ENCODE assay signal across 8 cellular contexts in the genomic region with DNA sequence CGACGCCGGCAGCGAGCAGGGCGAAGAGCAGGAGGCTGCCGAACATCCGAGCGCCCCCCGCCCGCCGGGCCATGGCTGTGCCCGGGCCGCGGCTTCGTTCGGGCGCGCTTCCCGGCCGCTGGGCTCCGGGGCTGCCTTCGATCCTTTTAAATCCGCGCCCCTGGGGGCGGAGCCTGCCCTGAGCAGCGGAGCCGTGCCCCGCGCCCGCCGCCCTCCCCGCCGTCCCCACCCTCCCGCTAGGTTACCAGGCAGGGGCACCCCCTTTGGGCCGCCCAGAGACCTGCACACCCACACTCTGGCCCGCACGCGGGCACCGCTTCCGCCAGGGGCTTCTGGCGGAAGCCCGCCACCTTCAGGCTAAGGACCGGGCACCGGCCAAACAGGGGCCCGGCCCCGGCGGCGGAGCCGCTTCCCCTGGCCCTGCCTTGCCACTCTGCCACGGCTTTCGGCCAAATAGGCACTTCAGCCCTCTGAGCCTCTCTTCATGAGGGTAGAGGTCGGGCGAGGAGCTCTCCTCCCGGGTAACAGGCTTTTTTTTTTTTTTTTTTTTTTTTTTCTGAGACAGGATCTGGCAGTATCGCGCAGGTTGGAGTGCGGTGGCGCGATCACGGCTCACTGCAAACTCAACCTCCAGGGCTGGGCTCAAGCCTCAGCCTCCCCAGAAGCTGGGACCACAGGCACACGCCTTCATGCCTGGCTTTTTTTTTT. TPM values are rescaled to one million over a fixed set of nuclear protein-coding genes. Genes with fewer than 3 reads are reported as not detected.
DNase-seq lines count a peak whose midpoint lies in the region; ATAC-seq and TF ChIP-seq lines count a peak whose summit lies in the region.

A gene with protein sequence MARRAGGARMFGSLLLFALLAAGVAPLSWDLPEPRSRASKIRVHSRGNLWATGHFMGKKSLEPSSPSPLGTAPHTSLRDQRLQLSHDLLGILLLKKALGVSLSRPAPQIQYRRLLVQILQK (minus strand): TSS at position 120 of the 708 bp plus-strand sequence. CDS start 47 bp downstream, at position 73.

- peak within 1 kb of the TSS; percentile 52 for H3K4me3 ChIP-seq in fibroblast of pulmonary artery (replicated peaks; ENCODE audit: low read depth, low read length)

- peaks cover 7% of the 10 kb centered on the region for H3K36me3 Mint-ChIP-seq in activated T-helper 2 cell treated with anti-CD3 and anti-CD28 coated beads, Interferon-gamma antibody, Interleukin-2, Interleukin-4, amounts not matched to agents 10 μg/mL and 5 μg/mL and 100 μg/mL, durations not matched to agents 14 hours and 24 hours and 36 hours (ENCODE audit: low read depth)
- no peaks in the 10 kb centered on the region for H3K36me3 Mint-ChIP-seq in natural killer cell treated with Interleukin-12 subunit alpha and Interleukin-12 subunit beta and Interleukin-15 and Interleukin-18, amount 100 ng/mL, for 72 hours

- ATAC-seq in GM21576 (IDR thresholded peaks at IDR 0.05; ENCODE audit: unreplicated experiment) = peak; percentile 52
- ATAC-seq in natural killer cell treated with Interleukin-12 subunit alpha and Interleukin-12 subunit beta and Interleukin-15 and Interleukin-18, amount 100 ng/mL, for 72 hours = peak; percentile 86 to 88
- peak; percentile 76 for ATAC-seq in stimulated activated naive CD8-positive, alpha-beta T cell treated with anti-CD3 and anti-CD28 coated beads, Interleukin-15, Interleukin-2, amounts not matched to agents 100 U/mL and 50 U/mL, for 24 hours

- DNase-seq in DMS53 treated with DMSO at 0.1 percent for 48 hours (lab: John Stamatoyannopoulos, UW; ENCODE audit: unreplicated experiment) = peak; percentile 40
- peak; percentile 75 for DNase-seq in KG1 (lab: John Stamatoyannopoulos, UW)
- peak; percentile 91 for DNase-seq in RKO (ENCODE audit: low spot score)
- peak; percentile 75 for DNase-seq in activated T-helper 2 cell treated with anti-CD3 and anti-CD28 coated beads, Interferon-gamma antibody, Interleukin-2, Interleukin-4, amounts not matched to agents 10 μg/mL and 5 μg/mL and 100 μg/mL, durations not matched to agents 14 hours and 24 hours and 36 hours (ENCODE audit: low spot score)
- DNase-seq in fibroblast of pulmonary artery (ENCODE audit: low read depth) = peak; percentile 54
- DNase-seq in natural killer cell treated with Interleukin-12 subunit alpha and Interleukin-12 subunit beta and Interleukin-15 and Interleukin-18, amount 100 ng/mL, for 72 hours (ENCODE audit: low spot score) = peak; percentile 92
- DNase-seq in stimulated activated naive CD8-positive, alpha-beta T cell treated with anti-CD3 and anti-CD28 coated beads, Interleukin-15, Interleukin-2, amounts not matched to agents 100 U/mL and 50 U/mL, for 24 hours = peak; percentile 85

- intact Hi-C loops in activated T-helper 2 cell treated with anti-CD3 and anti-CD28 coated beads, Interferon-gamma antibody, Interleukin-2, Interleukin-4, amounts not matched to agents 10 μg/mL and 5 μg/mL and 100 μg/mL, durations not matched to agents 14 hours and 24 hours and 36 hours (cut with micrococcal nuclease) = loop anchor here (1.0 to 5.0 kb wide), 2 partner anchors 78 to 219 kb away; no protein-coding TSS in a partner anchor

- peak; percentile 8 for TF ChIP-seq CTCF in fibroblast of pulmonary artery (IDR thresholded peaks at IDR 0.05; ENCODE audit: low read length, missing control alignments)

- peak within 1 kb of the TSS; percentile 75 for H3K4me3 Mint-ChIP-seq in activated T-helper 2 cell treated with anti-CD3 and anti-CD28 coated beads, Interferon-gamma antibody, Interleukin-2, Interleukin-4, amounts not matched to agents 10 μg/mL and 5 μg/mL and 100 μg/mL, durations not matched to agents 14 hours and 24 hours and 36 hours (ENCODE audit: low read depth)
- peak within 1 kb of the TSS; percentile 77 for H3K4me3 Mint-ChIP-seq in natural killer cell treated with Interleukin-12 subunit alpha and Interleukin-12 subunit beta and Interleukin-15 and Interleukin-18, amount 100 ng/mL, for 72 hours

- peaks cover 25% of the 10 kb centered on the region for H3K4me1 Mint-ChIP-seq in activated T-helper 2 cell treated with anti-CD3 and anti-CD28 coated beads, Interferon-gamma antibody, Interleukin-2, Interleukin-4, amounts not matched to agents 10 μg/mL and 5 μg/mL and 100 μg/mL, durations not matched to agents 14 hours and 24 hours and 36 hours (ENCODE audit: low read depth)
- peaks cover 37 to 41% of the 10 kb centered on the region in 2 donors for H3K4me1 Mint-ChIP-seq in natural killer cell treated with Interleukin-12 subunit alpha and Interleukin-12 subunit beta and Interleukin-15 and Interleukin-18, amount 100 ng/mL, for 72 hours (ENCODE audit: low read depth in 2 of 2)

- no peaks in the 10 kb centered on the region for H3K9me3 Mint-ChIP-seq in activated T-helper 2 cell treated with anti-CD3 and anti-CD28 coated beads, Interferon-gamma antibody, Interleukin-2, Interleukin-4, amounts not matched to agents 10 μg/mL and 5 μg/mL and 100 μg/mL, durations not matched to agents 14 hours and 24 hours and 36 hours
- no peaks in the 10 kb centered on the region for H3K9me3 Mint-ChIP-seq in natural killer cell treated with Interleukin-12 subunit alpha and Interleukin-12 subunit beta and Interleukin-15 and Interleukin-18, amount 100 ng/mL, for 72 hours

- H3K27ac Mint-ChIP-seq in activated T-helper 2 cell treated with anti-CD3 and anti-CD28 coated beads, Interferon-gamma antibody, Interleukin-2, Interleukin-4, amounts not matched to agents 10 μg/mL and 5 μg/mL and 100 μg/mL, durations not matched to agents 14 hours and 24 hours and 36 hours = peak within 1 kb of the TSS; percentile 73
- H3K27ac Mint-ChIP-seq in natural killer cell treated with Interleukin-12 subunit alpha and Interleukin-12 subunit beta and Interleukin-15 and Interleukin-18, amount 100 ng/mL, for 72 hours = peak within 1 kb of the TSS; percentile 61 to 74

- H3K27me3 Mint-ChIP-seq in activated T-helper 2 cell treated with anti-CD3 and anti-CD28 coated beads, Interferon-gamma antibody, Interleukin-2, Interleukin-4, amounts not matched to agents 10 μg/mL and 5 μg/mL and 100 μg/mL, durations not matched to agents 14 hours and 24 hours and 36 hours (ENCODE audit: low read depth) = no peaks in the 10 kb centered on the region
- no peaks in the 10 kb centered on the region for H3K27me3 Mint-ChIP-seq in natural killer cell treated with Interleukin-12 subunit alpha and Interleukin-12 subunit beta and Interleukin-15 and Interleukin-18, amount 100 ng/mL, for 72 hours

RNA-seq across cellular contexts. Expression of the gene that starts here (rescaled TPM):
- 2.5 and 3.0 TPM in 2 replicates for total RNA-seq in activated T-helper 2 cell treated with anti-CD3 and anti-CD28 coated beads, Interferon-gamma antibody, Interleukin-2, Interleukin-4, amounts not matched to agents 10 μg/mL and 5 μg/mL and 100 μg/mL, durations not matched to agents 14 hours and 24 hours and 36 hours
- total RNA-seq in natural killer cell treated with Interleukin-12 subunit alpha and Interleukin-12 subunit beta and Interleukin-15 and Interleukin-18, amount 100 ng/mL, for 72 hours = 1 to 10 TPM; 3.8 to 7.1 TPM

Comparison
In these comparisons a context has a peak if more than half of its experiments do, and no peak if none do; other contexts are left out.
1. Peak in every context shown above with its lines: DNase-seq, ATAC-seq and H3K4me3 ChIP-seq.
2. DNase-seq: peak in every context shown above with its lines; median percentile 92 in natural killer cell treated with Interleukin-12 subunit alpha and Interleukin-12 subunit beta and Interleukin-15 and Interleukin-18, amount 100 ng/mL, for 72 hours; 91 in RKO; 85 in stimulated activated naive CD8-positive, alpha-beta T cell treated with anti-CD3 and anti-CD28 coated beads, Interleukin-15, Interleukin-2, amounts not matched to agents 100 U/mL and 50 U/mL, for 24 hours; 75 in KG1; 75 in activated T-helper 2 cell treated with anti-CD3 and anti-CD28 coated beads, Interferon-gamma antibody, Interleukin-2, Interleukin-4, amounts not matched to agents 10 μg/mL and 5 μg/mL and 100 μg/mL, durations not matched to agents 14 hours and 24 hours and 36 hours; 54 in fibroblast of pulmonary artery; 40 in DMS53 treated with DMSO at 0.1 percent for 48 hours.